ENCODE assay signal across 33 cellular contexts in the genomic region with DNA sequence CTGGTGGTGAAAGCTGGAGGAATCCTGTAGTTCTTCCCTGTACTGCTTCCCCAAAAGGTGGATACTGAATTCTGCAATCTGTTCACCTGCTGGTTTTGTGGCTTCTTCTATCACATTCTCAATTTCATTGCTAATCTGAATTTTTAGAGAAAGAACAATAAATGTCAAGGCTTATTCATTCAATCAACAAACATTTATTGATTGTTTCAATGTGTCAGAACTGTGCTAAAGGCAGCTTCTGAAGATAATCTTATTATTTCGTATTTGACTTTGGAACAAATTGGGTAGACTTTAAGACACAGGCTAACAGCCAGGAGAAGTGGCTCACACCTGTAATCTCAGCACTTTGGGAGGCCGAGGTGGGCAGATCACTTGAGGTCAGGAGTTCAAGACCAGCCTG. TPM values are rescaled to one million over a fixed set of nuclear protein-coding genes. Genes with fewer than 3 reads are reported as not detected.
DNase-seq lines count a peak whose midpoint lies in the region; ATAC-seq and TF ChIP-seq lines count a peak whose summit lies in the region.
"Had no signal": no experiment of that assay in that cellular context is flagged by ENCODE, and none has a peak within 500 bp of the region (broad histone marks: within the 10 kb centered on the region; RNA-seq: fewer than 3 reads in every experiment).

No MANE protein-coding gene starts in this region.

- peaks cover 1% of the 10 kb centered on the region for H3K36me3 Mint-ChIP-seq in chondrocyte (ENCODE audit: low read depth)
- H3K36me3 Mint-ChIP-seq in activated naive CD4-positive, alpha-beta T cell treated with anti-CD3 and anti-CD28 coated beads, Interleukin-2, amount 10 ng/mL, durations not matched to agents 7 days and 5 days = no peaks in the 10 kb centered on the region
- H3K36me3 Mint-ChIP-seq: CD14-positive monocyte had no signal

- TF ChIP-seq CTCF in PC-3 (conservative IDR thresholded peaks at IDR 0.05; ENCODE audit: low read depth, low read length) (no peak), chondrocyte (IDR thresholded peaks at IDR 0.05) (no peak), thyroid gland (IDR thresholded peaks at IDR 0.05) (no peak)

- no peak for TF ChIP-seq POLR2A in thyroid gland (IDR thresholded peaks at IDR 0.05)

- no TSS peak for BruUV-seq in PC-3 (replicated peaks; lab: Mats Ljungman, UMichigan)

- no peak overlapping the region for H3K4me3 Mint-ChIP-seq in chondrocyte (ENCODE audit: unreplicated experiment)
- no peak overlapping the region for H3K4me3 Mint-ChIP-seq in activated naive CD4-positive, alpha-beta T cell treated with anti-CD3 and anti-CD28 coated beads, Interleukin-2, amount 10 ng/mL, durations not matched to agents 7 days and 5 days
- H3K4me3 Mint-ChIP-seq: B cell; CD14-positive monocyte; CD4-positive, alpha-beta memory T cell; CD4-positive, alpha-beta T cell; CD4-positive, CD25-positive, alpha-beta regulatory T cell; CD8-positive, alpha-beta memory T cell; CD8-positive, alpha-beta T cell had no signal

- H3K9me3 ChIP-seq in PC-3 (ENCODE audit: low read length) = no peaks in the 10 kb centered on the region
- no peaks in the 10 kb centered on the region for H3K9me3 ChIP-seq in thyroid gland
- H3K9me3 ChIP-seq: A549; BE2C; BLaER1; BLaER1 treated with 17β-estradiol and CSF1 and Interleukin-3, amounts not matched to agents 10 nM and 100 nM; Caco-2 had no signal

- H2AFZ ChIP-seq in PC-3 (ENCODE audit: low read length) = no peak overlapping the region

- H3K36me3 ChIP-seq in PC-3 (ENCODE audit: low read depth, low read length) (no peaks in the 10 kb centered on the region), thyroid gland (no peaks in the 10 kb centered on the region)
- H3K36me3 ChIP-seq: BE2C, BLaER1 had no signal

- no peak overlapping the region for H3K4me3 ChIP-seq in PC-3 (ENCODE audit: low read length)
- H3K4me3 ChIP-seq in thyroid gland (replicated peaks in 1 of 3) = no peak overlapping the region
- H3K4me3 ChIP-seq: A549; BLaER1; BLaER1 treated with 17β-estradiol and CSF1 and Interleukin-3, amounts not matched to agents 10 nM and 100 nM had no signal

- no peaks in the 10 kb centered on the region for H3K27me3 Mint-ChIP-seq in chondrocyte (ENCODE audit: low read depth)
- H3K27me3 Mint-ChIP-seq in activated naive CD4-positive, alpha-beta T cell treated with anti-CD3 and anti-CD28 coated beads, Interleukin-2, amount 10 ng/mL, durations not matched to agents 7 days and 5 days = no peaks in the 10 kb centered on the region
- H3K27me3 Mint-ChIP-seq: B cell; CD4-positive, alpha-beta memory T cell; CD4-positive, alpha-beta T cell; CD4-positive, CD25-positive, alpha-beta regulatory T cell; CD8-positive, alpha-beta memory T cell had no signal

- H3K27me3 ChIP-seq in PC-3 (ENCODE audit: low read length) (no peaks in the 10 kb centered on the region), thyroid gland (no peaks in the 10 kb centered on the region)
- H3K27me3 ChIP-seq: BE2C; BLaER1; BLaER1 treated with 17β-estradiol and CSF1 and Interleukin-3, amounts not matched to agents 10 nM and 100 nM had no signal

- H3K4me2 ChIP-seq in PC-3 (ENCODE audit: low read length) = no peak overlapping the region
- H3K4me2 ChIP-seq: A549; BLaER1; BLaER1 treated with 17β-estradiol and CSF1 and Interleukin-3, amounts not matched to agents 10 nM and 100 nM had no signal

- peak; percentile 79 for ATAC-seq in PC-3
- ATAC-seq: A549; CD8-positive, alpha-beta T cell had no signal

- H3K27ac Mint-ChIP-seq in chondrocyte (ENCODE audit: unreplicated experiment) = peak overlapping the region; percentile 17
- no peak overlapping the region for H3K27ac Mint-ChIP-seq in activated naive CD4-positive, alpha-beta T cell treated with anti-CD3 and anti-CD28 coated beads, Interleukin-2, amount 10 ng/mL, durations not matched to agents 7 days and 5 days
- H3K27ac Mint-ChIP-seq: B cell; CD14-positive monocyte; CD4-positive, alpha-beta memory T cell; CD4-positive, alpha-beta T cell; CD4-positive, CD25-positive, alpha-beta regulatory T cell; CD8-positive, alpha-beta memory T cell; CD8-positive, alpha-beta T cell had no signal

- no peaks in the 10 kb centered on the region for H3K9me2 ChIP-seq in PC-3 (replicated peaks; ENCODE audit: low read length)

- WGBS in thyroid gland, 2 donors = 88 to 92% methylated on average over 2 of the region's 2 CpGs

- H4K20me1 ChIP-seq in PC-3 (ENCODE audit: low read length) = no peaks in the 10 kb centered on the region
- H4K20me1 ChIP-seq: BLaER1; BLaER1 treated with 17β-estradiol and CSF1 and Interleukin-3, amounts not matched to agents 10 nM and 100 nM had no signal

- H3K27ac ChIP-seq in PC-3 (ENCODE audit: low read length) (no peak overlapping the region), thyroid gland (no peak overlapping the region)
- H3K27ac ChIP-seq: 22Rv1; A549; BLaER1; BLaER1 treated with 17β-estradiol and CSF1 and Interleukin-3, amounts not matched to agents 10 nM and 100 nM; C4-2B had no signal

- intact Hi-C loops in PC-3 (cut with micrococcal nuclease) (loop anchor here (1.0 kb wide), 1 partner anchor 374 kb away; no protein-coding TSS in a partner anchor), thyroid gland (cut with DNase I) (no loop called here)

- POLR2A ChIA-PET in PC-3 (lab: Charles Lee; ENCODE audit: unreplicated experiment) = no interaction called here

- H3K9me3 Mint-ChIP-seq in chondrocyte (ENCODE audit: low read depth) = no peaks in the 10 kb centered on the region
- H3K9me3 Mint-ChIP-seq in activated naive CD4-positive, alpha-beta T cell treated with anti-CD3 and anti-CD28 coated beads, Interleukin-2, amount 10 ng/mL, durations not matched to agents 7 days and 5 days = no peaks in the 10 kb centered on the region
- H3K9me3 Mint-ChIP-seq: CD4-positive, alpha-beta memory T cell; CD4-positive, alpha-beta T cell; CD4-positive, CD25-positive, alpha-beta regulatory T cell; CD8-positive, alpha-beta memory T cell; CD8-positive, alpha-beta T cell had no signal

- peaks cover 25% of the 10 kb centered on the region for H3K4me1 Mint-ChIP-seq in chondrocyte (ENCODE audit: low read depth)
- no peaks in the 10 kb centered on the region for H3K4me1 Mint-ChIP-seq in activated naive CD4-positive, alpha-beta T cell treated with anti-CD3 and anti-CD28 coated beads, Interleukin-2, amount 10 ng/mL, durations not matched to agents 7 days and 5 days
- H3K4me1 Mint-ChIP-seq: B cell; CD14-positive monocyte; CD4-positive, alpha-beta memory T cell; CD4-positive, CD25-positive, alpha-beta regulatory T cell; CD8-positive, alpha-beta memory T cell had no signal

- H3F3A ChIP-seq in PC-3 (ENCODE audit: low read length, unreplicated experiment) = no peaks in the 10 kb centered on the region

- no peaks in the 10 kb centered on the region for H3K79me2 ChIP-seq in PC-3 (ENCODE audit: low read length)

- peaks cover 10% of the 10 kb centered on the region for H3K4me1 ChIP-seq in PC-3 (ENCODE audit: insufficient read depth, low read length)
- no peaks in the 10 kb centered on the region for H3K4me1 ChIP-seq in thyroid gland
- H3K4me1 ChIP-seq: A549; BE2C; BLaER1; BLaER1 treated with 17β-estradiol and CSF1 and Interleukin-3, amounts not matched to agents 10 nM and 100 nM; Caco-2 had no signal

- DNase-seq in PC-3 (peak; percentile 61), chondrocyte (ENCODE audit: low spot score) (no peak), thyroid gland (no peak)
- no peak for DNase-seq in activated naive CD4-positive, alpha-beta T cell treated with anti-CD3 and anti-CD28 coated beads, Interleukin-2, amount 10 ng/mL, durations not matched to agents 7 days and 5 days
- DNase-seq: 8988T; ACHN; AML-193; BE2C; C1 segment of cervical spinal cord; Caco-2; Calu3; CD4-positive, alpha-beta memory T cell; CD4-positive, alpha-beta T cell; CD4-positive, CD25-positive, alpha-beta regulatory T cell; CD8-positive, alpha-beta memory T cell; CD8-positive, alpha-beta T cell; COR-L47; DMS 273 treated with DMSO at 0.1 percent for 48 hours; DMS153; DMS53; DMS79; DMS79 treated with DMSO at 0.1 percent for 48 hours; DND-41; EL had no signal

- CTCF ChIA-PET in PC-3 (lab: Charles Lee) = no interaction called here
- CTCF ChIA-PET in activated naive CD4-positive, alpha-beta T cell treated with anti-CD3 and anti-CD28 coated beads, Interleukin-2, amount 10 ng/mL, durations not matched to agents 7 days and 5 days (lab: Charles Lee) = no interaction called here

- H3K9ac ChIP-seq in PC-3 (ENCODE audit: low read length) = no peak overlapping the region
- H3K9ac ChIP-seq: BLaER1; BLaER1 treated with 17β-estradiol and CSF1 and Interleukin-3, amounts not matched to agents 10 nM and 100 nM had no signal

RNA-seq across cellular contexts. Expression of a gene that starts 46.8 kb away (rescaled TPM):
- total RNA-seq in PC-3 (2014; rRNA removed) (0.17 and 0.18 TPM in 2 replicates), chondrocyte (0.50 to 0.80 TPM (median 0.56 TPM) in 3 replicates), thyroid gland (under 1 TPM; 0.24 to 0.58 (median 0.30) TPM)
- total RNA-seq: A172, Caco-2, Daoy had no signal
